In the genomic region with DNA sequence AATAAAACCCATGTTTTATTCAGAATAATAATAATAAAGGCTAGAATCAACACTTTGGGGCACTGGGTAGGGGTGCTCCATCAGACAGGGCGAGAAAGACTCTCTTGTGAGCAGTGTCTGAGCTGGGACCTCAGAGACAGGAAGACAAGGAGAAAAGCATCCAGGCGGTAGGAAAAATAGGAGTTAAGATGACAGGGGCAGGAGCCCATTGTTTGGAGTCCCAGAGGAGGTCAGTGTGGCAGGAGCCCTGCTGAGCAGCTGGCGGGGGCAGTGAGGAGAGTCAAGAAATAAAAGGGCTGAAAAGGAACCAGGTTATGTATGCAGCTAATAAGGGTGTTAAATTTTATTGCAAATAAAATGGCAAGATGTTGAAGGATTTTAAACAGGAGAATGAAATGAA, we compare ENCODE assay signal across 24 cellular contexts.
A peak's percentile ranks its signal among the peaks of the same experiment; 100 is the strongest.
DNase-seq lines count a peak whose midpoint lies in the region; ATAC-seq and TF ChIP-seq lines count a peak whose summit lies in the region.
"Had no signal": no experiment of that assay in that cellular context is flagged by ENCODE, and none has a peak within 500 bp of the region (broad histone marks: within the 10 kb centered on the region; RNA-seq: fewer than 3 reads in every experiment).

No MANE protein-coding gene starts in this region.

- H3K27me3 ChIP-seq in OCI-LY3 (ENCODE audit: low read depth, low read length) = peaks cover 3% of the 10 kb centered on the region; the same call in 1 of the 2 replicates
- no peaks in the 10 kb centered on the region for H3K27me3 ChIP-seq in endodermal cell (ENCODE audit: control insufficient read depth, insufficient read depth, low read length, poor library complexity, severe bottlenecking)
- no peaks in the 10 kb centered on the region for H3K27me3 ChIP-seq in osteoblast (ENCODE audit: insufficient read depth, low read length)
- H3K27me3 ChIP-seq: SJCRH30, transverse colon had no signal

- peaks cover 13% of the 10 kb centered on the region for H3K4me1 Mint-ChIP-seq in endodermal cell
- H3K4me1 Mint-ChIP-seq: activated CD4-positive, alpha-beta memory T cell treated with anti-CD3 and anti-CD28 coated beads, Interleukin-2, amount 10 ng/mL, durations not matched to agents 7 days and 5 days; CD4-positive, alpha-beta memory T cell; central memory CD8-positive, alpha-beta T cell; stimulated activated naive CD8-positive, alpha-beta T cell treated with anti-CD3 and anti-CD28 coated beads, Interleukin-15, amount 100 ng/mL, for 72 hours had no signal

- H4K20me1 ChIP-seq in OCI-LY3 (ENCODE audit: insufficient read depth, low read length) (no peaks in the 10 kb centered on the region), osteoblast (ENCODE audit: insufficient read depth, low read length) (no peaks in the 10 kb centered on the region)

- H3K4me2 ChIP-seq in OCI-LY3 (ENCODE audit: low read length) = peak overlapping the region; percentile 61
- no peak overlapping the region for H3K4me2 ChIP-seq in osteoblast (ENCODE audit: insufficient read depth, low read length)

- H2AFZ ChIP-seq in OCI-LY3 (ENCODE audit: low read depth, low read length) (no peak overlapping the region), osteoblast (ENCODE audit: low read length) (no peak overlapping the region)

- H3K4me1 ChIP-seq in OCI-LY3 (ENCODE audit: low read length) (peaks cover 19% of the 10 kb centered on the region), endodermal cell (ENCODE audit: control insufficient read depth, insufficient read depth, low read length) (peaks cover 4% of the 10 kb centered on the region), osteoblast (ENCODE audit: insufficient read depth, low read length) (peaks cover 23% of the 10 kb centered on the region)
- H3K4me1 ChIP-seq: gastroesophageal sphincter, SJCRH30, transverse colon had no signal

- no peak overlapping the region for H3K27ac Mint-ChIP-seq in endodermal cell
- H3K27ac Mint-ChIP-seq: activated CD4-positive, alpha-beta memory T cell treated with anti-CD3 and anti-CD28 coated beads, Interleukin-2, amount 10 ng/mL, durations not matched to agents 7 days and 5 days; CD4-positive, alpha-beta memory T cell; natural killer cell treated with Interleukin-12 subunit alpha and Interleukin-12 subunit beta and Interleukin-15 and Interleukin-18, amount 100 ng/mL, for 72 hours; progenitor cell of endocrine pancreas; stimulated activated naive CD8-positive, alpha-beta T cell treated with anti-CD3 and anti-CD28 coated beads, Interleukin-15, amount 100 ng/mL, for 72 hours had no signal

- no peaks in the 10 kb centered on the region for H3K9me3 Mint-ChIP-seq in endodermal cell
- H3K9me3 Mint-ChIP-seq: stimulated activated naive CD8-positive, alpha-beta T cell treated with anti-CD3 and anti-CD28 coated beads, Interleukin-15, amount 100 ng/mL, for 72 hours had no signal

- WGBS in endodermal cell (ENCODE audit: insufficient coverage in 1 of 2, insufficient read length in 1 of 2), 2 experiments = 24 to 25% methylated on average over 2 to 3 of the region's 3 CpGs

- H3K36me3 ChIP-seq in OCI-LY3 (replicated peaks; ENCODE audit: low read depth, low read length) = no peaks in the 10 kb centered on the region
- no peaks in the 10 kb centered on the region for H3K36me3 ChIP-seq in endodermal cell (ENCODE audit: control insufficient read depth, insufficient read depth, low read length)
- no peaks in the 10 kb centered on the region for H3K36me3 ChIP-seq in osteoblast (ENCODE audit: insufficient read depth, low read length)
- H3K36me3 ChIP-seq: esophagus muscularis mucosa, gastroesophageal sphincter, SJCRH30, transverse colon, WERI-Rb-1 had no signal

- peak overlapping the region; percentile 19 for H3K4me3 ChIP-seq in HFF-Myc (replicated peaks; ENCODE audit: low read depth, low read length)
- H3K4me3 ChIP-seq in OCI-LY3 (ENCODE audit: low read length) = no peak overlapping the region
- H3K4me3 ChIP-seq in endodermal cell (ENCODE audit: low read length) = no peak overlapping the region
- H3K4me3 ChIP-seq in osteoblast (ENCODE audit: insufficient read depth, low read length) = no peak overlapping the region
- H3K4me3 ChIP-seq: esophagus muscularis mucosa, gastroesophageal sphincter, SJCRH30, transverse colon had no signal

- H3K9me3 ChIP-seq in OCI-LY3 (ENCODE audit: insufficient read depth, low read length) (no peaks in the 10 kb centered on the region), endodermal cell (ENCODE audit: control insufficient read depth, low read length) (peaks cover 5% of the 10 kb centered on the region), osteoblast (ENCODE audit: low read depth, low read length) (no peaks in the 10 kb centered on the region)
- H3K9me3 ChIP-seq: esophagus muscularis mucosa, gastroesophageal sphincter, SJCRH30, transverse colon had no signal

- no peaks in the 10 kb centered on the region for H3K27me3 Mint-ChIP-seq in endodermal cell (ENCODE audit: insufficient read depth)
- H3K27me3 Mint-ChIP-seq: activated CD4-positive, alpha-beta memory T cell treated with anti-CD3 and anti-CD28 coated beads, Interleukin-2, amount 10 ng/mL, durations not matched to agents 7 days and 5 days; CD4-positive, alpha-beta memory T cell; central memory CD8-positive, alpha-beta T cell; natural killer cell treated with Interleukin-12 subunit alpha and Interleukin-12 subunit beta and Interleukin-15 and Interleukin-18, amount 100 ng/mL, for 72 hours; stimulated activated naive CD8-positive, alpha-beta T cell treated with anti-CD3 and anti-CD28 coated beads, Interleukin-15, amount 100 ng/mL, for 72 hours had no signal

- H3K9ac ChIP-seq in OCI-LY3 (ENCODE audit: low read length) (no peak overlapping the region), endodermal cell (ENCODE audit: extremely low read depth, low read length, poor library complexity, severe bottlenecking) (no peak overlapping the region)

- no peak for ATAC-seq in GM18873 (IDR thresholded peaks at IDR 0.05; ENCODE audit: low FRiP score, unreplicated experiment)
- ATAC-seq: gastroesophageal sphincter; natural killer cell treated with Interleukin-12 subunit alpha and Interleukin-12 subunit beta and Interleukin-15 and Interleukin-18, amount 100 ng/mL, for 72 hours; stimulated activated naive CD8-positive, alpha-beta T cell treated with anti-CD3 and anti-CD28 coated beads, Interleukin-15, amount 100 ng/mL, for 72 hours had no signal

- DNase-seq in HFF-Myc (ENCODE audit: extremely low read depth, low read depth) (no peak), endodermal cell (peak; percentile 69), osteoblast (ENCODE audit: insufficient read length, low spot score, missing footprints) (no peak), GM10266 (ENCODE audit: extremely low spot score) (no peak), SW480 (ENCODE audit: low spot score) (no peak)
- DNase-seq in stimulated activated naive CD4-positive, alpha-beta T cell (lab: John Stamatoyannopoulos, UW) = no peak
- DNase-seq: activated CD4-positive, alpha-beta memory T cell treated with anti-CD3 and anti-CD28 coated beads, Interleukin-2, amount 10 ng/mL, durations not matched to agents 7 days and 5 days; amygdala; CD4-positive, alpha-beta memory T cell; DMS79 treated with DMSO at 0.1 percent for 48 hours; NCI-H2171 treated with DMSO at 0.1 percent for 48 hours; NCI-H526; SJCRH30; stimulated activated CD4-positive, alpha-beta T cell treated with anti-CD3 and anti-CD28 coated beads, Interleukin-2, amount 100 ng/mL, for 24 hours; stimulated activated naive CD8-positive, alpha-beta T cell treated with anti-CD3 and anti-CD28 coated beads, Interleukin-15, amount 100 ng/mL, for 72 hours; transverse colon; WERI-Rb-1 had no signal

- no peaks in the 10 kb centered on the region for H3K36me3 Mint-ChIP-seq in endodermal cell (ENCODE audit: low read depth)
- H3K36me3 Mint-ChIP-seq: CD4-positive, alpha-beta memory T cell had no signal

- no peak overlapping the region for H3K4me3 Mint-ChIP-seq in endodermal cell
- H3K4me3 Mint-ChIP-seq: activated CD4-positive, alpha-beta memory T cell treated with anti-CD3 and anti-CD28 coated beads, Interleukin-2, amount 10 ng/mL, durations not matched to agents 7 days and 5 days; CD4-positive, alpha-beta memory T cell; central memory CD8-positive, alpha-beta T cell; natural killer cell treated with Interleukin-12 subunit alpha and Interleukin-12 subunit beta and Interleukin-15 and Interleukin-18, amount 100 ng/mL, for 72 hours; stimulated activated naive CD8-positive, alpha-beta T cell treated with anti-CD3 and anti-CD28 coated beads, Interleukin-15, amount 100 ng/mL, for 72 hours had no signal

- H3K79me2 ChIP-seq in OCI-LY3 (ENCODE audit: low read length) = no peaks in the 10 kb centered on the region
- no peaks in the 10 kb centered on the region for H3K79me2 ChIP-seq in osteoblast (ENCODE audit: insufficient read depth, low read length)

- no peak overlapping the region for H3K27ac ChIP-seq in OCI-LY3 (ENCODE audit: low read length)
- peak overlapping the region; percentile 58 for H3K27ac ChIP-seq in endodermal cell (ENCODE audit: low read depth, low read length)
- peak overlapping the region; percentile 10 for H3K27ac ChIP-seq in osteoblast (ENCODE audit: low read depth, low read length)
- H3K27ac ChIP-seq: esophagus muscularis mucosa, gastroesophageal sphincter, SJCRH30, transverse colon, WERI-Rb-1 had no signal

- no peak for TF ChIP-seq CTCF in HFF-Myc (IDR thresholded peaks at IDR 0.05; ENCODE audit: low read depth, low read length, missing control alignments)
- no peak for TF ChIP-seq CTCF in OCI-LY3 (IDR thresholded peaks at IDR 0.05; ENCODE audit: low read depth, low read length)
- no peak for TF ChIP-seq CTCF in endodermal cell (conservative IDR thresholded peaks at IDR 0.05)
- no peak for TF ChIP-seq CTCF in osteoblast (IDR thresholded peaks at IDR 0.05; ENCODE audit: extremely low read depth, low read depth, low read length)
- no peak for TF ChIP-seq CTCF in GM10266 (IDR thresholded peaks at IDR 0.05; ENCODE audit: control insufficient read depth, insufficient read depth, low read depth, missing control alignments)
